15 cellular contexts compared by ENCODE assay signal in genomic region chrX:139828830-139829229, GRCh38.
A peak's percentile ranks its signal among the peaks of the same experiment; 100 is the strongest.
DNase-seq lines count a peak whose midpoint lies in the region; ATAC-seq and TF ChIP-seq lines count a peak whose summit lies in the region.
"Had no signal": no experiment of that assay in that cellular context is flagged by ENCODE, and none has a peak within 500 bp of the region (broad histone marks: within the 10 kb centered on the region; RNA-seq: fewer than 3 reads in every experiment).

No MANE protein-coding gene starts in this region.

- H3K9me3 Mint-ChIP-seq in stimulated activated naive CD8-positive, alpha-beta T cell treated with anti-CD3 and anti-CD28 coated beads, Interleukin-15, amount 100 ng/mL, for 72 hours: no peaks in the 10 kb centered on the region
- H3K9me3 Mint-ChIP-seq in brain: no peaks in the 10 kb centered on the region
- H3K9me3 Mint-ChIP-seq: CD4-positive, alpha-beta T cell had no signal

- H3K4me1 Mint-ChIP-seq in stimulated activated naive CD8-positive, alpha-beta T cell treated with anti-CD3 and anti-CD28 coated beads, Interleukin-15, amount 100 ng/mL, for 72 hours: peaks cover 34% of the 10 kb centered on the region
- H3K4me1 Mint-ChIP-seq in brain: peaks cover 77% of the 10 kb centered on the region

- TF ChIP-seq CTCF in brain (conservative IDR thresholded peaks at IDR 0.05): no peak

- peak overlapping the region; percentile 42 to 46 for H3K27ac Mint-ChIP-seq in stimulated activated naive CD8-positive, alpha-beta T cell treated with anti-CD3 and anti-CD28 coated beads, Interleukin-15, amount 100 ng/mL, for 72 hours
- peak overlapping the region in 4 of 5 experiments; percentile 15 to 85 (median 68) for H3K27ac Mint-ChIP-seq in brain
- H3K27ac Mint-ChIP-seq: B cell; CD4-positive, alpha-beta T cell had no signal

- no peak for DNase-seq in stimulated activated naive CD8-positive, alpha-beta T cell treated with anti-CD3 and anti-CD28 coated beads, Interleukin-15, amount 100 ng/mL, for 72 hours
- DNase-seq in stimulated activated naive CD8-positive, alpha-beta T cell treated with anti-CD3 and anti-CD28 coated beads, Interleukin-15, Interleukin-2, amounts not matched to agents 100 U/mL and 50 U/mL, for 24 hours: no peak
- peak; percentile 60 for DNase-seq in SK-N-DZ (ENCODE audit: low spot score)
- DNase-seq in medulla oblongata (ENCODE audit: extremely low spot score): no peak
- no peak for DNase-seq in DMS53 (lab: John Stamatoyannopoulos, UW)
- no peak for DNase-seq in stimulated activated CD4-positive, alpha-beta T cell treated with anti-CD3 and anti-CD28 coated beads, Interleukin-12 subunit alpha, Interleukin-12 subunit beta, amount 100 ng/mL, for 4 hours
- DNase-seq: 8988T; Calu3; CD4-positive, alpha-beta T cell; DMS79 treated with DMSO at 0.1 percent for 48 hours; EL; GDM1 had no signal

- H3K27me3 Mint-ChIP-seq in stimulated activated naive CD8-positive, alpha-beta T cell treated with anti-CD3 and anti-CD28 coated beads, Interleukin-15, amount 100 ng/mL, for 72 hours: no peaks in the 10 kb centered on the region
- no peaks in the 10 kb centered on the region for H3K27me3 Mint-ChIP-seq in brain
- H3K27me3 Mint-ChIP-seq: B cell; CD4-positive, alpha-beta T cell had no signal

- ATAC-seq in stimulated activated naive CD8-positive, alpha-beta T cell treated with anti-CD3 and anti-CD28 coated beads, Interleukin-15, amount 100 ng/mL, for 72 hours: no peak
- no peak for ATAC-seq in stimulated activated naive CD8-positive, alpha-beta T cell treated with anti-CD3 and anti-CD28 coated beads, Interleukin-15, Interleukin-2, amounts not matched to agents 100 U/mL and 50 U/mL, for 24 hours
- ATAC-seq: HCT116 had no signal

- no peak overlapping the region for H3K4me3 Mint-ChIP-seq in stimulated activated naive CD8-positive, alpha-beta T cell treated with anti-CD3 and anti-CD28 coated beads, Interleukin-15, amount 100 ng/mL, for 72 hours
- peak overlapping the region in 2 of 5 experiments; percentile 31 to 63 for H3K4me3 Mint-ChIP-seq in brain
- H3K4me3 Mint-ChIP-seq: B cell; CD4-positive, alpha-beta T cell had no signal

- peaks cover 7% of the 10 kb centered on the region for H3K36me3 Mint-ChIP-seq in brain
